Comparison of ENCODE assay signal across 9 cellular contexts in the genomic region with DNA sequence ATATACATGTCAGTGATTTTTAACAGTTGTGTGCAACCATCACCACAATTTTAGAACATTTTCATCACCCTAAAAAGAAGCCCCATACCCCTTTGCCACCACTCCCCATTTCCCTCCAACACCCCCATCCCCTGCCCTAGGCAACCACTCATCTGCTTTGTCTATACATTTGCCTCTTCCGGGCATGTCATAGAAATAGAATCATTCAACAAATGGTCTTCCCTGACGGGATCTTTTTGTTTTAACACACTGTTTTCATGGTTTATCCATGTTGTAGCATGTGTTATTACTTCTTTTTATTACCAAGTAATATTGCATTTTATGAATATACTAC. TPM values are rescaled to one million over a fixed set of nuclear protein-coding genes. Genes with fewer than 3 reads are reported as not detected.
DNase-seq lines count a peak whose midpoint lies in the region; ATAC-seq, FAIRE-seq and TF ChIP-seq lines count a peak whose summit lies in the region.
"Had no signal": no experiment of that assay in that cellular context is flagged by ENCODE, and none has a peak within 500 bp of the region (broad histone marks: within the 10 kb centered on the region; RNA-seq: fewer than 3 reads in every experiment).

No MANE protein-coding gene starts in this region.

- H2BK15ac ChIP-seq in neuronal stem cell (ENCODE audit: low read length), result no peak overlapping the region

- TF ChIP-seq CTCF in CD8-positive, alpha-beta T cell (IDR thresholded peaks at IDR 0.05), result no peak
- TF ChIP-seq CTCF in omental fat pad (IDR thresholded peaks at IDR 0.05), result no peak
- TF ChIP-seq CTCF in pancreas (IDR thresholded peaks at IDR 0.05), result no peak

- no peaks in the 10 kb centered on the region for H3K9me3 Mint-ChIP-seq in CD8-positive, alpha-beta T cell

- peaks cover 61% of the 10 kb centered on the region for H3K4me1 ChIP-seq in CD8-positive, alpha-beta T cell (ENCODE audit: insufficient read depth, low read length)
- H3K4me1 ChIP-seq in Karpas-422 (ENCODE audit: low read length) (peaks cover 36% of the 10 kb centered on the region), ectodermal cell (ENCODE audit: control insufficient read depth, insufficient read depth, low read length) (no peaks in the 10 kb centered on the region), neuronal stem cell (ENCODE audit: control insufficient read depth in 2 of 2, insufficient read depth in 1 of 2, low read depth in 1 of 2, low read length in 2 of 2) (peaks cover 0 to 18% of the 10 kb centered on the region in 2 donors), pancreas (peaks cover 6 to 14% (median 12%) of the 10 kb centered on the region in 3 donors)

- H3K23ac ChIP-seq in neuronal stem cell (ENCODE audit: low read depth, low read length, poor library complexity), result no peak overlapping the region

- H3K4me1 Mint-ChIP-seq in CD8-positive, alpha-beta T cell (ENCODE audit: low read depth), result peaks cover 61% of the 10 kb centered on the region

- POLR2A ChIA-PET in CD8-positive, alpha-beta T cell (lab: Charles Lee), result no interaction called here

- H2BK5ac ChIP-seq in neuronal stem cell (ENCODE audit: low read length), result no peak overlapping the region

- WGBS in ectodermal cell, 2 experiments, result 71 to 73% methylated on average over 1 of the region's 2 CpGs
- no CpG with 5 or more reads among the region's 2 CpGs for WGBS in neuronal stem cell (ENCODE audit: extremely low coverage in 2 of 2, insufficient read length in 2 of 2, insufficient replicate concordance in 1 of 2), 2 donors
- 78 to 85% methylated on average over 2 of the region's 2 CpGs for WGBS in pancreas, 2 donors

- peak overlapping the region; percentile 81 for H3K4me2 ChIP-seq in Karpas-422 (ENCODE audit: low read depth, low read length, poor library complexity, severe bottlenecking)
- H3K4me2 ChIP-seq in neuronal stem cell (ENCODE audit: insufficient read depth, low read length, poor library complexity, severe bottlenecking), result peak overlapping the region; percentile 80

- H3K27me3 ChIP-seq in CD8-positive, alpha-beta T cell (ENCODE audit: insufficient read depth, low read length), result no peaks in the 10 kb centered on the region
- H3K27me3 ChIP-seq in Karpas-422 (ENCODE audit: low read length), result no peaks in the 10 kb centered on the region
- peaks cover 13% of the 10 kb centered on the region for H3K27me3 ChIP-seq in ectodermal cell (ENCODE audit: control insufficient read depth, insufficient read depth, low read length, poor library complexity, severe bottlenecking)
- H3K27me3 ChIP-seq in neuronal stem cell (ENCODE audit: control insufficient read depth in 3 of 3, insufficient read depth in 3 of 3, low read depth in 1 of 3, low read length in 3 of 3), result peaks cover 0 to 69% (median 6%) of the 10 kb centered on the region in 3 experiments
- no peaks in the 10 kb centered on the region for H3K27me3 ChIP-seq in pancreas

- no peaks in the 10 kb centered on the region for H3K9me3 ChIP-seq in CD8-positive, alpha-beta T cell (ENCODE audit: low read length)
- H3K9me3 ChIP-seq in Karpas-422 (ENCODE audit: low read length) (no peaks in the 10 kb centered on the region), ectodermal cell (ENCODE audit: control insufficient read depth, low read length) (no peaks in the 10 kb centered on the region), neuronal stem cell (replicated peaks in 1 of 2; ENCODE audit: control insufficient read depth in 2 of 2, insufficient read depth in 1 of 2, low read depth in 1 of 2, low read length in 2 of 2) (no peaks in the 10 kb centered on the region), pancreas (no peaks in the 10 kb centered on the region)

- no peak overlapping the region for H3K4ac ChIP-seq in neuronal stem cell (ENCODE audit: low read length)

- H3K9me2 ChIP-seq in Karpas-422 (replicated peaks; ENCODE audit: insufficient read depth, low read length), result no peaks in the 10 kb centered on the region

- CTCF ChIA-PET in CD8-positive, alpha-beta T cell (lab: Charles Lee), result interaction anchor here (2.1 kb wide), 1 partner anchor 20 kb away, joined by 11 read pairs; no protein-coding TSS in a partner anchor

- no peak overlapping the region for H2BK120ac ChIP-seq in neuronal stem cell (ENCODE audit: low read depth, low read length)

- ATAC-seq in CD8-positive, alpha-beta T cell, result no peak
- ATAC-seq in omental fat pad (ENCODE audit: low FRiP score) (no peak), HG02970 (IDR thresholded peaks at IDR 0.05; ENCODE audit: low FRiP score, unreplicated experiment) (no peak), pancreas (no peak)

- peak overlapping the region; percentile 66 for H3K27ac ChIP-seq in CD8-positive, alpha-beta T cell (ENCODE audit: low read depth, low read length)
- peak overlapping the region; percentile 40 for H3K27ac ChIP-seq in Karpas-422 (ENCODE audit: low read length)
- H3K27ac ChIP-seq in ectodermal cell (ENCODE audit: insufficient read depth, low read depth, low read length, poor library complexity, severe bottlenecking), result no peak overlapping the region
- no peak overlapping the region for H3K27ac ChIP-seq in neuronal stem cell (replicated peaks; ENCODE audit: low read length)
- peak overlapping the region in 2 of 4 donors; percentile 58 to 63 for H3K27ac ChIP-seq in pancreas

- H3K4me3 ChIP-seq in CD8-positive, alpha-beta T cell (ENCODE audit: low read depth, low read length), result peak overlapping the region; percentile 78
- H3K4me3 ChIP-seq in Karpas-422 (ENCODE audit: low read length) (peak overlapping the region; percentile 73), ectodermal cell (ENCODE audit: insufficient read depth, low read depth, low read length) (peak overlapping the region; percentile 42), neuronal stem cell (ENCODE audit: low read length in 2 of 2) (no peak overlapping the region), pancreas (peak overlapping the region in 2 of 4 donors; percentile 13 to 41)

- H4K8ac ChIP-seq in neuronal stem cell (ENCODE audit: low read depth, low read length), result no peak overlapping the region

- H3K36me3 ChIP-seq in CD8-positive, alpha-beta T cell (ENCODE audit: insufficient read depth, low read length), result peaks cover 7% of the 10 kb centered on the region
- H3K36me3 ChIP-seq in Karpas-422 (ENCODE audit: insufficient read depth, low read length) (peaks cover 10% of the 10 kb centered on the region), ectodermal cell (ENCODE audit: control insufficient read depth, insufficient read depth, low read length) (no peaks in the 10 kb centered on the region), neuronal stem cell (replicated peaks in 1 of 2; ENCODE audit: control insufficient read depth in 2 of 2, insufficient read depth in 2 of 2, low read length in 2 of 2) (peaks cover 0 to 4% of the 10 kb centered on the region in 2 donors), pancreas (no peaks in the 10 kb centered on the region)

- H3K79me2 ChIP-seq in Karpas-422 (ENCODE audit: low read length), result peaks cover 11% of the 10 kb centered on the region

- H3K36me3 Mint-ChIP-seq in CD8-positive, alpha-beta T cell, result peaks cover 28% of the 10 kb centered on the region

- H3K14ac ChIP-seq in neuronal stem cell (ENCODE audit: low read length), result no peak overlapping the region

- H4K91ac ChIP-seq in neuronal stem cell (ENCODE audit: low read depth, low read length, poor library complexity), result no peak overlapping the region

- H3K79me1 ChIP-seq in neuronal stem cell (ENCODE audit: low read depth, low read length), result no peaks in the 10 kb centered on the region

- FAIRE-seq in pancreas (lab: Jason Lieb, UNC), result no peak
- FAIRE-seq: bronchial epithelial cell had no signal

- no peak overlapping the region for H3K18ac ChIP-seq in neuronal stem cell (ENCODE audit: low read length)

- H3K27me3 Mint-ChIP-seq in CD8-positive, alpha-beta T cell (ENCODE audit: low read depth), result no peaks in the 10 kb centered on the region

- H2AK5ac ChIP-seq in neuronal stem cell (ENCODE audit: low read depth, low read length), result no peak overlapping the region

- peak overlapping the region; percentile 81 for H3K9ac ChIP-seq in Karpas-422 (ENCODE audit: low read length)
- no peak overlapping the region for H3K9ac ChIP-seq in neuronal stem cell (ENCODE audit: low read depth, low read length, poor library complexity)

- peak overlapping the region; percentile 96 for H3K27ac Mint-ChIP-seq in CD8-positive, alpha-beta T cell

- DNase-seq in CD8-positive, alpha-beta T cell, result no peak
- DNase-seq in Karpas-422 (peak; percentile 73), neuronal stem cell (ENCODE audit: low spot score) (no peak), omental fat pad (ENCODE audit: low spot score) (no peak), retina (no peak), pancreas (no peak)

- peak overlapping the region; percentile 95 for H3K4me3 Mint-ChIP-seq in CD8-positive, alpha-beta T cell

- H2AFZ ChIP-seq in Karpas-422 (ENCODE audit: low read length), result 0 out of 2 replicates have a peak overlapping the region, but pooled peaks have one; percentile 98
- no peak overlapping the region for H2AFZ ChIP-seq in neuronal stem cell (ENCODE audit: low read length)

- intact Hi-C loops in CD8-positive, alpha-beta T cell (cut with DNase I, micrococcal nuclease), result loop anchor here in 1 of 2 experiments (2.0 kb wide), 1 partner anchor 20 kb away; no protein-coding TSS in a partner anchor
- intact Hi-C loops in pancreas (cut with DNase I), result no loop called here

- no peaks in the 10 kb centered on the region for H4K20me1 ChIP-seq in Karpas-422 (ENCODE audit: insufficient read depth, low read depth, low read length)

- H2BK12ac ChIP-seq in neuronal stem cell (ENCODE audit: low read length), result no peak overlapping the region

RNA-seq across cellular contexts. Expression of a gene that starts 4.0 kb away (rescaled TPM):
- total RNA-seq in CD8-positive, alpha-beta T cell, result 10 to 100 TPM; 19.0 to 19.6 TPM
- 9.7 and 19.9 TPM in 2 replicates for total RNA-seq in Karpas-422 (2014; rRNA removed; shearing (Covaris generic); ENCODE audit: low replicate concordance)
- 4.8 TPM for polyA plus RNA-seq in ectodermal cell (2013, experiment 1 of 4)
- polyA plus RNA-seq in ectodermal cell (2013, experiment 2 of 4), result 5.6 TPM
- polyA plus RNA-seq in ectodermal cell (2013, experiment 3 of 4), result 3.4 TPM
- polyA plus RNA-seq in ectodermal cell (2013, experiment 4 of 4), result 5.2 TPM
- 2.0 TPM for polyA plus RNA-seq in neuronal stem cell (2013, experiment 1 of 2)
- polyA plus RNA-seq in neuronal stem cell (2013, experiment 2 of 2), result 1.7 TPM
- total RNA-seq in omental fat pad (10 to 100 TPM in 1 of 4 donors, 1 to 10 TPM in 3; 4.4 to 15.0 (median 5.6) TPM), pancreas (1 to 10 TPM; 1.2 to 6.6 (median 2.7) TPM)
- 1 to 10 TPM; 5.1 to 7.0 TPM for polyA plus RNA-seq in pancreas

RNA-seq across cellular contexts. Expression of a gene that starts 34.8 kb away (rescaled TPM):
- 10 to 100 TPM; 64.4 to 70.8 TPM for total RNA-seq in CD8-positive, alpha-beta T cell
- total RNA-seq in Karpas-422 (2014; rRNA removed; shearing (Covaris generic); ENCODE audit: low replicate concordance), result 0.89 and 2.2 TPM in 2 replicates
- polyA plus RNA-seq in ectodermal cell (2013, experiment 1 of 4), result 29.4 TPM
- polyA plus RNA-seq in ectodermal cell (2013, experiment 2 of 4), result 27.7 TPM
- 31.8 TPM for polyA plus RNA-seq in ectodermal cell (2013, experiment 3 of 4)
- 33.0 TPM for polyA plus RNA-seq in ectodermal cell (2013, experiment 4 of 4)
- 41.7 TPM for polyA plus RNA-seq in neuronal stem cell (2013, experiment 1 of 2)
- 41.2 TPM for polyA plus RNA-seq in neuronal stem cell (2013, experiment 2 of 2)
- total RNA-seq in omental fat pad, result 10 to 100 TPM; 12.5 to 24.4 (median 19.0) TPM
- total RNA-seq in pancreas, result 10 to 100 TPM in 2 of 6 donors, 1 to 10 TPM in 4; 7.5 to 15.6 (median 8.9) TPM
- polyA plus RNA-seq in pancreas, result 10 to 100 TPM; 14.3 to 14.6 TPM

RNA-seq across cellular contexts. Expression of a gene that starts 44.4 kb away (rescaled TPM):
- total RNA-seq in CD8-positive, alpha-beta T cell, result 1 to 10 TPM; 1.8 to 1.9 TPM
- not detected in 2 replicates for total RNA-seq in Karpas-422 (2014; rRNA removed; shearing (Covaris generic); ENCODE audit: low replicate concordance)
- polyA plus RNA-seq in ectodermal cell (2013, experiment 1 of 4), result 3.1 TPM
- polyA plus RNA-seq in ectodermal cell (2013, experiment 2 of 4), result 2.9 TPM
- 3.4 TPM for polyA plus RNA-seq in ectodermal cell (2013, experiment 3 of 4)
- polyA plus RNA-seq in ectodermal cell (2013, experiment 4 of 4), result 3.3 TPM
- polyA plus RNA-seq in neuronal stem cell (2013, experiment 1 of 2), result 2.5 TPM
- polyA plus RNA-seq in neuronal stem cell (2013, experiment 2 of 2), result 2.5 TPM
- total RNA-seq in omental fat pad, result 1 to 10 TPM in 3 of 4 donors, under 1 TPM in 1; 0.47 to 5.5 (median 1.4) TPM
- under 1 TPM; 0.14 to 0.60 (median 0.49) TPM for total RNA-seq in pancreas
- under 1 TPM; 0.61 to 0.75 TPM for polyA plus RNA-seq in pancreas

Comparison
In these comparisons a context has a peak if more than half of its experiments do, and no peak if none do; other contexts are left out.
1. H3K27ac ChIP-seq: peak in CD8-positive, alpha-beta T cell (single experiment) and Karpas-422 (single experiment); none in ectodermal cell (single experiment) and neuronal stem cell (single experiment).
2. H3K4me3 ChIP-seq: peak in CD8-positive, alpha-beta T cell (single experiment), Karpas-422 (single experiment) and ectodermal cell (single experiment); none in neuronal stem cell (0 of 2).